In genomic region chr4:38160487-38161207, GRCh38 we compare ENCODE assay signal across 8 cellular contexts.
A peak's percentile ranks its signal among the peaks of the same experiment; 100 is the strongest.
DNase-seq lines count a peak whose midpoint lies in the region; ATAC-seq, FAIRE-seq and TF ChIP-seq lines count a peak whose summit lies in the region.

No MANE protein-coding gene starts in this region.

- POLR2A ChIA-PET in GM12878 (lab: Charles Lee): interaction anchor here (0.6 to 4.3 kb wide), 8 partner anchors 10 to 622 kb away, joined by 3 to 38 read pairs (median 4); partner anchors contain the start of gene TLR10

- peak overlapping the region; percentile 42 for H2AFZ ChIP-seq in GM12878 (ENCODE audit: control insufficient read depth, low read depth, low read length)

- peak; percentile 87 to 96; a peak in 3 of 4 replicates for TF ChIP-seq EP300 in GM12878 (IDR thresholded peaks at IDR 0.05; ENCODE audit: borderline replicate concordance in 1 of 2, control insufficient read depth in 1 of 2, low read depth in 2 of 2, low read length in 2 of 2)

- no peaks in the 10 kb centered on the region for H3K36me3 ChIP-seq in GM12878 (ENCODE audit: control insufficient read depth in 2 of 2, insufficient read depth in 2 of 2, low read length in 1 of 2)
- no peaks in the 10 kb centered on the region for H3K36me3 ChIP-seq in kidney epithelial cell (ENCODE audit: control insufficient read depth, insufficient read depth, low read length)

- TF ChIP-seq POLR2A in GM12878 (IDR thresholded peaks at IDR 0.05; ENCODE audit: low read depth, low read length): no peak

- peaks cover 10% of the 10 kb centered on the region for H3K4me1 ChIP-seq in GM12878 (ENCODE audit: control insufficient read depth, insufficient read depth, low read length)

- peak overlapping the region; percentile 57 for H3K27ac ChIP-seq in GM12878 (ENCODE audit: control insufficient read depth, insufficient read depth)

- in situ Hi-C loops in GM12878 (cut with MboI): no loop called here

- intact Hi-C loops in GM12878 (cut with micrococcal nuclease; ENCODE audit: unreplicated experiment): loop anchor here (1.0 to 10.0 kb wide), 2 partner anchors 28 to 356 kb away; no protein-coding TSS in a partner anchor

- H3K4me2 ChIP-seq in GM12878 (ENCODE audit: control insufficient read depth, insufficient read depth): peak overlapping the region; percentile 79

- peak; percentile 96 for DNase-seq in EL
- DNase-seq in HS-27A (ENCODE audit: low read depth): peak; percentile 66
- DNase-seq in SIG-M5 (lab: John Stamatoyannopoulos, UW): peak; percentile 32
- DNase-seq in GM12878 (ENCODE audit: low read depth, low spot score): peak; percentile 69
- peak; percentile 95 for DNase-seq in kidney epithelial cell (ENCODE audit: low read depth)
- peak; percentile 44 for DNase-seq in stimulated activated naive CD4-positive, alpha-beta T cell treated with Interleukin-2 at 50 U/mL for 16 hours (lab: John Stamatoyannopoulos, UW)
- no peak for DNase-seq in effector CD8-positive, alpha-beta T cell (lab: John Stamatoyannopoulos, UW)

- SMC1A ChIA-PET in GM12878 (lab: Charles Lee; ENCODE audit: uncharacterized antibody, unreplicated experiment): interaction anchor here (0.8 to 3.8 kb wide), 20 partner anchors 8 to 884 kb away, joined by 3 to 47 read pairs (median 6); no protein-coding TSS in a partner anchor

- RAD21 ChIA-PET in GM12878 (lab: Charles Lee; ENCODE audit: unreplicated experiment): interaction anchor here (0.7 to 5.4 kb wide), 14 partner anchors 9 to 622 kb away, joined by 3 to 52 read pairs (median 4); partner anchors contain the start of gene TLR10

- no TSS peak for BruUV-seq in GM12878 (replicated peaks; lab: Mats Ljungman, UMichigan)

- no peak for TF ChIP-seq CTCF in GM12878 (IDR thresholded peaks at IDR 0.05 in 2 of 3, conservative IDR thresholded peaks at IDR 0.05 in 1 of 3; ENCODE audit: control insufficient read depth in 2 of 3, extremely low read depth in 1 of 3, insufficient read depth in 1 of 3, low read depth in 3 of 3, low read length in 3 of 3)
- no peak for TF ChIP-seq CTCF in kidney epithelial cell (IDR thresholded peaks at IDR 0.05; ENCODE audit: insufficient read depth, low read length, poor library complexity, severe bottlenecking)

- CTCF ChIA-PET in GM12878 (lab: Yijun Ruan, JAX): interaction anchor here (0.7 to 3.8 kb wide), 13 partner anchors 8 to 621 kb away, joined by 3 to 35 read pairs (median 5); no protein-coding TSS in a partner anchor

- H3K27me3 ChIP-seq in GM12878 (replicated peaks in 1 of 2; ENCODE audit: control insufficient read depth in 2 of 2, insufficient read depth in 2 of 2, low read length in 1 of 2): no peaks in the 10 kb centered on the region
- no peaks in the 10 kb centered on the region for H3K27me3 ChIP-seq in kidney epithelial cell (ENCODE audit: control insufficient read depth, insufficient read depth, low read length)

- H3K9me3 ChIP-seq in GM12878 (replicated peaks; ENCODE audit: control insufficient read depth, insufficient read depth, low read length): no peaks in the 10 kb centered on the region

- H4K20me1 ChIP-seq in GM12878 (ENCODE audit: control insufficient read depth, insufficient read depth): no peaks in the 10 kb centered on the region

- 33% methylated on average over 3 of the region's 3 CpGs for WGBS in GM12878 (ENCODE audit: insufficient coverage, insufficient replicate concordance, low lambda C conversion rate, missing lambda C conversion rate)

- peak; percentile 88 for FAIRE-seq in GM12878 (lab: Jason Lieb, UNC)

- H3K4me3 ChIP-seq in GM12878 (no peak overlapping the region), kidney epithelial cell (ENCODE audit: low read depth, low read length) (no peak overlapping the region)

- no peaks in the 10 kb centered on the region for H3K79me2 ChIP-seq in GM12878 (ENCODE audit: control insufficient read depth, insufficient read depth, low read length)

- ATAC-seq in GM21526 (IDR thresholded peaks at IDR 0.05; ENCODE audit: low FRiP score, unreplicated experiment) (peak; percentile 80), GM12878 (peak; percentile 91)

- peak; percentile 16; the same call in 1 of the 2 replicates for TF ChIP-seq RAD21 in GM12878 (IDR thresholded peaks at IDR 0.05; ENCODE audit: insufficient read depth, low read depth, low read length)

- no peak overlapping the region for H3K9ac ChIP-seq in GM12878 (ENCODE audit: control insufficient read depth, insufficient read depth, low read length)

TF ChIP-seq in GM12878, 131 proteins besides CTCF, POLR2A, EP300 and RAD21 (continues in another document):
- no peak for TF ChIP-seq CBX3 (IDR thresholded peaks at IDR 0.05; ENCODE audit: borderline replicate concordance, low read depth)
- TF ChIP-seq FOS (IDR thresholded peaks at IDR 0.05; ENCODE audit: borderline replicate concordance, extremely low read depth, insufficient read length): no peak
- TF ChIP-seq, protein P1, sequence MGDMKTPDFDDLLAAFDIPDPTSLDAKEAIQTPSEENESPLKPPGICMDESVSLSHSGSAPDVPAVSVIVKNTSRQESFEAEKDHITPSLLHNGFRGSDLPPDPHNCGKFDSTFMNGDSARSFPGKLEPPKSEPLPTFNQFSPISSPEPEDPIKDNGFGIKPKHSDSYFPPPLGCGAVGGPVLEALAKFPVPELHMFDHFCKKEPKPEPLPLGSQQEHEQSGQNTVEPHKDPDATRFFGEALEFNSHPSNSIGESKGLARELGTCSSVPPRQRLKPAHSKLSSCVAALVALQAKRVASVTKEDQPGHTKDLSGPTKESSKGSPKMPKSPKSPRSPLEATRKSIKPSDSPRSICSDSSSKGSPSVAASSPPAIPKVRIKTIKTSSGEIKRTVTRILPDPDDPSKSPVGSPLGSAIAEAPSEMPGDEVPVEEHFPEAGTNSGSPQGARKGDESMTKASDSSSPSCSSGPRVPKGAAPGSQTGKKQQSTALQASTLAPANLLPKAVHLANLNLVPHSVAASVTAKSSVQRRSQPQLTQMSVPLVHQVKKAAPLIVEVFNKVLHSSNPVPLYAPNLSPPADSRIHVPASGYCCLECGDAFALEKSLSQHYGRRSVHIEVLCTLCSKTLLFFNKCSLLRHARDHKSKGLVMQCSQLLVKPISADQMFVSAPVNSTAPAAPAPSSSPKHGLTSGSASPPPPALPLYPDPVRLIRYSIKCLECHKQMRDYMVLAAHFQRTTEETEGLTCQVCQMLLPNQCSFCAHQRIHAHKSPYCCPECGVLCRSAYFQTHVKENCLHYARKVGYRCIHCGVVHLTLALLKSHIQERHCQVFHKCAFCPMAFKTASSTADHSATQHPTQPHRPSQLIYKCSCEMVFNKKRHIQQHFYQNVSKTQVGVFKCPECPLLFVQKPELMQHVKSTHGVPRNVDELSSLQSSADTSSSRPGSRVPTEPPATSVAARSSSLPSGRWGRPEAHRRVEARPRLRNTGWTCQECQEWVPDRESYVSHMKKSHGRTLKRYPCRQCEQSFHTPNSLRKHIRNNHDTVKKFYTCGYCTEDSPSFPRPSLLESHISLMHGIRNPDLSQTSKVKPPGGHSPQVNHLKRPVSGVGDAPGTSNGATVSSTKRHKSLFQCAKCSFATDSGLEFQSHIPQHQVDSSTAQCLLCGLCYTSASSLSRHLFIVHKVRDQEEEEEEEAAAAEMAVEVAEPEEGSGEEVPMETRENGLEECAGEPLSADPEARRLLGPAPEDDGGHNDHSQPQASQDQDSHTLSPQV (IDR thresholded peaks at IDR 0.05): no peak; the same call in 1 of the 2 replicates
- TF ChIP-seq GATAD2B (conservative IDR thresholded peaks at IDR 0.05; ENCODE audit: low read depth): peak; percentile 60
- TF ChIP-seq SREBF1 (IDR thresholded peaks at IDR 0.05; ENCODE audit: low read length): no peak
- TF ChIP-seq ZBTB11 (CRISPR knock-in tag; IDR thresholded peaks at IDR 0.05): no peak
- TF ChIP-seq PAX8 (IDR thresholded peaks at IDR 0.05): no peak
- peak; percentile 99 for TF ChIP-seq ATF7 (IDR thresholded peaks at IDR 0.05; ENCODE audit: low read depth)
- TF ChIP-seq ATF2 (IDR thresholded peaks at IDR 0.05; ENCODE audit: low read length): peak; percentile 100
- TF ChIP-seq ZZZ3 (IDR thresholded peaks at IDR 0.05; ENCODE audit: control insufficient read depth, insufficient read length, low read depth): no peak
- TF ChIP-seq KLF5 (IDR thresholded peaks at IDR 0.05; ENCODE audit: partially characterized antibody): peak; percentile 81
- no peak for TF ChIP-seq SREBF2 (IDR thresholded peaks at IDR 0.05; ENCODE audit: low read length)
- peak; percentile 75 for TF ChIP-seq SPI1 (IDR thresholded peaks at IDR 0.05; ENCODE audit: borderline replicate concordance, insufficient read depth, low read depth, low read length)
